ENCODE assay signal across 23 cellular contexts in genomic region chr6:119289651-119290050, GRCh38. TPM values are rescaled to one million over a fixed set of nuclear protein-coding genes. Genes with fewer than 3 reads are reported as not detected.
DNase-seq lines count a peak whose midpoint lies in the region; ATAC-seq, FAIRE-seq and TF ChIP-seq lines count a peak whose summit lies in the region.
"Had no signal": no experiment of that assay in that cellular context is flagged by ENCODE, and none has a peak within 500 bp of the region (broad histone marks: within the 10 kb centered on the region; RNA-seq: fewer than 3 reads in every experiment).

No MANE protein-coding gene starts in this region.

- H3K27me3 Mint-ChIP-seq in nephron progenitor cell (ENCODE audit: low read depth, poor library complexity) (no peaks in the 10 kb centered on the region), GM23338 (ENCODE audit: insufficient read depth, low read depth, poor library complexity) (no peaks in the 10 kb centered on the region)
- H3K27me3 Mint-ChIP-seq: CD4-positive, alpha-beta memory T cell; IgD-negative memory B cell had no signal

- WGBS in HepG2 (ENCODE audit: low lambda C conversion rate): 94% methylated on average over 3 of the region's 3 CpGs
- 100% methylated on average over 3 of the region's 3 CpGs for WGBS in right lobe of liver (ENCODE audit: insufficient coverage, low coverage, low lambda C conversion rate, missing lambda C conversion rate)
- WGBS in K562 (ENCODE audit: insufficient coverage, low coverage, missing lambda C conversion rate): 84% methylated on average over 3 of the region's 3 CpGs

- in situ Hi-C loops in HepG2 (cut with HindIII; ENCODE audit: extremely low pct_ligation_motif_present, low pct_unique_long_range_greater_than_20kb): no loop called here
- in situ Hi-C loops in K562 (cut with MboI): no loop called here

- H3K27ac Mint-ChIP-seq in nephron progenitor cell: peak overlapping the region; percentile 93
- no peak overlapping the region for H3K27ac Mint-ChIP-seq in GM23338
- H3K27ac Mint-ChIP-seq: CD14-positive monocyte, HFFc6, IgD-negative memory B cell had no signal

- no peak overlapping the region for H3K4me3 ChIP-seq in HepG2 (replicated peaks in 1 of 3; ENCODE audit: insufficient read depth in 1 of 3, low read depth in 2 of 3, low read length in 3 of 3)
- H3K4me3 ChIP-seq in right lobe of liver: no peak overlapping the region
- H3K4me3 ChIP-seq in K562: no peak overlapping the region
- no peak overlapping the region for H3K4me3 ChIP-seq in GM23338
- H3K4me3 ChIP-seq: BLaER1, GM12878, GM23248 had no signal

- TF ChIP-seq RAD21 in HepG2 (CRISPR knock-in tag; IDR thresholded peaks at IDR 0.05) (no peak), K562 (CRISPR knock-in tag; conservative IDR thresholded peaks at IDR 0.05 in 1 of 2, IDR thresholded peaks at IDR 0.05 in 1 of 2) (no peak)

- H3K9ac ChIP-seq in HepG2 (ENCODE audit: insufficient read depth, low read depth, low read length) (no peak overlapping the region), K562 (ENCODE audit: insufficient read depth in 1 of 2, low read depth in 2 of 2, low read length in 2 of 2) (no peak overlapping the region)
- H3K9ac ChIP-seq: BLaER1, GM23248 had no signal

- H3K4me2 ChIP-seq in HepG2 (ENCODE audit: low read depth, low read length) (no peak overlapping the region), K562 (ENCODE audit: insufficient read depth, low read length) (no peak overlapping the region), GM23338 (no peak overlapping the region)
- H3K4me2 ChIP-seq: BLaER1 had no signal

- H3K4me3 Mint-ChIP-seq in nephron progenitor cell (no peak overlapping the region), GM23338 (no peak overlapping the region)
- H3K4me3 Mint-ChIP-seq: CD14-positive monocyte; CD4-positive, alpha-beta memory T cell; HFFc6; IgD-negative memory B cell had no signal

- POLR2A ChIA-PET in HepG2 (lab: Yijun Ruan, JAX): no interaction called here
- POLR2A ChIA-PET in K562 (lab: Yijun Ruan, JAX): interaction anchor here (1.1 kb wide), 1 partner anchor 24 kb away, joined by 3 read pairs; no protein-coding TSS in a partner anchor

- H2AFZ ChIP-seq in HepG2 (ENCODE audit: low read length): no peak overlapping the region
- H2AFZ ChIP-seq in K562 (ENCODE audit: low read depth, low read length): no peak overlapping the region
- H2AFZ ChIP-seq in GM23338: no peak overlapping the region
- H2AFZ ChIP-seq: GM23248 had no signal

- H4K20me1 ChIP-seq in HepG2 (ENCODE audit: insufficient read depth, low read length) (peaks cover 46% of the 10 kb centered on the region), K562 (replicated peaks; ENCODE audit: control insufficient read depth, insufficient read depth, low read length) (no peaks in the 10 kb centered on the region), GM23338 (replicated peaks; ENCODE audit: insufficient read depth) (no peaks in the 10 kb centered on the region)
- H4K20me1 ChIP-seq: BLaER1 had no signal

- H3K9me3 ChIP-seq in HepG2 (ENCODE audit: low read length) (no peaks in the 10 kb centered on the region), right lobe of liver (no peaks in the 10 kb centered on the region), K562 (replicated peaks; ENCODE audit: control insufficient read depth, insufficient read depth, low read depth, low read length) (no peaks in the 10 kb centered on the region; the same call in 1 of the 2 replicates)
- H3K9me3 ChIP-seq: BLaER1 had no signal

- H3K9me3 Mint-ChIP-seq in nephron progenitor cell: peaks cover 16% of the 10 kb centered on the region
- H3K9me3 Mint-ChIP-seq in GM23338: no peaks in the 10 kb centered on the region
- H3K9me3 Mint-ChIP-seq: IgD-negative memory B cell had no signal

- peaks cover 49% of the 10 kb centered on the region for H3K36me3 Mint-ChIP-seq in nephron progenitor cell (ENCODE audit: low read depth)
- H3K36me3 Mint-ChIP-seq in GM23338 (ENCODE audit: low read depth): no peaks in the 10 kb centered on the region

- H3K27ac ChIP-seq in HepG2 (ENCODE audit: extremely low read length, insufficient read depth, low read length) (no peak overlapping the region), right lobe of liver (no peak overlapping the region), K562 (ENCODE audit: extremely low read depth, low read depth, low read length) (no peak overlapping the region), GM23338 (ENCODE audit: low read depth) (no peak overlapping the region)
- H3K27ac ChIP-seq: BLaER1, GM23248 had no signal

- H3K79me2 ChIP-seq in HepG2 (ENCODE audit: insufficient read depth, low read length) (peaks cover 57% of the 10 kb centered on the region), K562 (ENCODE audit: control insufficient read depth, insufficient read depth, low read length) (peaks cover 87% of the 10 kb centered on the region), GM23338 (replicated peaks; ENCODE audit: insufficient read depth) (no peaks in the 10 kb centered on the region)

- no peaks in the 10 kb centered on the region for H3F3A ChIP-seq in GM23338 (replicated peaks; ENCODE audit: low read depth)

- no peak for DNase-seq in HepG2 (ENCODE audit: low spot score)
- no peak for DNase-seq in right lobe of liver
- no peak for DNase-seq in K562 (ENCODE audit: extremely low read depth in 1 of 4, low spot score in 3 of 4)
- DNase-seq in nephron progenitor cell: no peak
- DNase-seq in activated effector memory CD4-positive, alpha-beta T cell treated with Interleukin-2 at 50 U/mL for 16 hours: no peak
- no peak for DNase-seq in GM23338 (ENCODE audit: low spot score)
- DNase-seq in DMS114 treated with DMSO at 0.1 percent for 48 hours (lab: John Stamatoyannopoulos, UW; ENCODE audit: unreplicated experiment): no peak
- DNase-seq: 8988T; CD4-positive, alpha-beta memory T cell; DMS53; DND-41; EL; GM23248; HCEC 1CT; HFFc6 had no signal

- H3K4me1 ChIP-seq in HepG2 (ENCODE audit: insufficient read depth, low read length): no peaks in the 10 kb centered on the region
- H3K4me1 ChIP-seq in right lobe of liver: no peaks in the 10 kb centered on the region
- no peaks in the 10 kb centered on the region for H3K4me1 ChIP-seq in K562 (replicated peaks in 1 of 2; ENCODE audit: control insufficient read depth in 2 of 2, insufficient read depth in 2 of 2, low read length in 2 of 2)
- H3K4me1 ChIP-seq in GM23338 (ENCODE audit: insufficient read depth): no peaks in the 10 kb centered on the region
- H3K4me1 ChIP-seq: BLaER1 had no signal

- H3K36me3 ChIP-seq in HepG2 (replicated peaks in 1 of 2; ENCODE audit: control insufficient read depth in 1 of 2, insufficient read depth in 2 of 2, low read length in 2 of 2) (peaks cover 15 to 86% of the 10 kb centered on the region in 2 experiments), right lobe of liver (no peaks in the 10 kb centered on the region), K562 (ENCODE audit: control insufficient read depth, insufficient read depth, low read length) (peaks cover 89% of the 10 kb centered on the region), GM23338 (ENCODE audit: insufficient read depth) (no peaks in the 10 kb centered on the region)
- H3K36me3 ChIP-seq: BLaER1 had no signal

- TF ChIP-seq EP300 in HepG2 (IDR thresholded peaks at IDR 0.05; ENCODE audit: low read depth in 2 of 2, low read length in 2 of 2): no peak
- TF ChIP-seq EP300 in HepG2 (CRISPR knock-in tag; IDR thresholded peaks at IDR 0.05; ENCODE audit: borderline replicate concordance): no peak
- no peak for TF ChIP-seq EP300 in K562 (IDR thresholded peaks at IDR 0.05; ENCODE audit: low read length)

- H3K9me1 ChIP-seq in K562 (ENCODE audit: control insufficient read depth, insufficient read depth, low read length): no peaks in the 10 kb centered on the region

- no peak for TF ChIP-seq POLR2A in HepG2 (IDR thresholded peaks at IDR 0.05; ENCODE audit: insufficient read depth in 1 of 2, low read depth in 2 of 2, low read length in 2 of 2)
- TF ChIP-seq POLR2A in right lobe of liver (IDR thresholded peaks at IDR 0.05): no peak
- TF ChIP-seq POLR2A in K562 (conservative IDR thresholded peaks at IDR 0.05): no peak

- H3K4me1 Mint-ChIP-seq in nephron progenitor cell (peaks cover 17% of the 10 kb centered on the region), GM23338 (no peaks in the 10 kb centered on the region)
- H3K4me1 Mint-ChIP-seq: CD14-positive monocyte had no signal

- FAIRE-seq in HepG2 (lab: Jason Lieb, UNC) (no peak), K562 (lab: Jason Lieb, UNC) (no peak)
- FAIRE-seq: GM12878, H54, HTR-8/SVneo had no signal

- TF ChIP-seq CTCF in HepG2 (CRISPR knock-in tag; IDR thresholded peaks at IDR 0.05) (no peak), right lobe of liver (IDR thresholded peaks at IDR 0.05) (no peak), K562 (IDR thresholded peaks at IDR 0.05 in 2 of 3, conservative IDR thresholded peaks at IDR 0.05 in 1 of 3; ENCODE audit: insufficient read depth in 2 of 3, low read depth in 1 of 3, low read length in 3 of 3) (no peak), nephron progenitor cell (IDR thresholded peaks at IDR 0.05) (no peak), GM23338 (conservative IDR thresholded peaks at IDR 0.05; ENCODE audit: low read depth in 2 of 2) (no peak)

- intact Hi-C loops in HepG2 (cut with micrococcal nuclease; ENCODE audit: unreplicated experiment) (no loop called here), right lobe of liver (cut with DNase I) (no loop called here), K562 (cut with micrococcal nuclease) (no loop called here)

- H3K27me3 ChIP-seq in HepG2 (ENCODE audit: control insufficient read depth in 1 of 2, insufficient read depth in 2 of 2, low read length in 2 of 2) (no peaks in the 10 kb centered on the region), right lobe of liver (no peaks in the 10 kb centered on the region), K562 (ENCODE audit: control insufficient read depth in 2 of 2, insufficient read depth in 2 of 2, low read length in 2 of 2) (no peaks in the 10 kb centered on the region), GM23338 (ENCODE audit: insufficient read depth) (no peaks in the 10 kb centered on the region)
- H3K27me3 ChIP-seq: BLaER1 had no signal

- CTCF ChIA-PET in HepG2 (lab: Yijun Ruan, JAX; ENCODE audit: low intra/inter-chr PET ratio, low total read pairs) (no interaction called here), K562 (lab: Yijun Ruan, JAX; ENCODE audit: low intra/inter-chr PET ratio) (no interaction called here)

- no peaks in the 10 kb centered on the region for H3K9me2 ChIP-seq in GM23338 (ENCODE audit: insufficient read depth)

- BruUV-seq in HepG2 (replicated peaks; lab: Mats Ljungman, UMichigan): no TSS peak
- no TSS peak for BruUV-seq in K562 (replicated peaks; lab: Mats Ljungman, UMichigan)

- no peak for ATAC-seq in HepG2
- no peak for ATAC-seq in right lobe of liver
- ATAC-seq in K562: no peak
- ATAC-seq in GM23338: no peak
- no peak for ATAC-seq in HG02973 (IDR thresholded peaks at IDR 0.05; ENCODE audit: unreplicated experiment)
- ATAC-seq: GM12878 had no signal

RNA-seq across cellular contexts. Expression of gene MAN1A1, which starts 59.9 kb away (rescaled TPM):
- total RNA-seq in HepG2 (2016; rRNA removed; fragmentation: Illumina TruSeq; extraction: Trizol) (98.7 and 156 TPM in 2 replicates), right lobe of liver (100 to 1,000 TPM; 109 to 191 (median 139) TPM), K562 (2014; rRNA removed) (74.9 and 77.6 TPM in 2 replicates), K562 (2014; rRNA removed; fragmentation: Illumina TruSeq; extraction: Trizol) (68.7 and 75.4 TPM in 2 replicates), K562 (2015; rRNA removed; fragmentation: Illumina TruSeq; extraction: Trizol) (51.1 and 55.2 TPM in 2 replicates), K562 (2021) (75.0 and 78.4 TPM in 2 replicates)
- 8.0 and 9.3 TPM in 2 replicates for total RNA-seq in HepG2 (2016; cell fraction: cytosol; rRNA removed; fragmentation: Illumina TruSeq; extraction: Trizol; ENCODE audit: low read depth)
- total RNA-seq in HepG2 (2016; cell fraction: insoluble cytoplasmic fraction; rRNA removed; fragmentation: Illumina TruSeq; extraction: Trizol): 92.1 and 154 TPM in 2 replicates
- 35.4 and 40.1 TPM in 2 replicates for total RNA-seq in HepG2 (2016; cell fraction: membrane; rRNA removed; fragmentation: Illumina TruSeq; extraction: Trizol)
- total RNA-seq in HepG2 (2016; cell fraction: nucleus; rRNA removed; fragmentation: Illumina TruSeq; extraction: Trizol): 183 and 203 TPM in 2 replicates
- polyA plus RNA-seq in HepG2 (2011; rRNA removed) (192 and 236 TPM in 2 replicates), K562 (2011; rRNA removed) (33.3 and 59.7 TPM in 2 replicates), K562 (2014; fragmentation: Illumina TruSeq; extraction: Trizol) (50.5 and 62.6 TPM in 2 replicates), K562 (2014; fragmentation: Nextera tagmentation; extraction: Ambion mirVana) (10 to 100 TPM; 24.5 to 27.7 TPM), K562 (2014; rRNA removed) (47.5 and 48.7 TPM in 2 replicates), GM23338 (2016; fragmentation: Nextera tagmentation; extraction: Ambion mirVana) (1.9 and 2.0 TPM in 2 replicates)
- polyA plus RNA-seq in HepG2 (2011; cell fraction: cytosol; rRNA removed): 99.8 and 148 TPM in 2 replicates
- polyA plus RNA-seq in HepG2 (2011; cell fraction: nucleus; rRNA removed): 62.7 and 77.6 TPM in 2 replicates
- polyA plus RNA-seq in HepG2 (2012): 214 and 224 TPM in 2 replicates
- 6.6 and 6.7 TPM in 2 replicates for polyA plus RNA-seq in HepG2 (2016; cell fraction: cytosol; fragmentation: Illumina TruSeq; extraction: Trizol; ENCODE audit: low read depth)
- polyA plus RNA-seq in HepG2 (2016; cell fraction: insoluble cytoplasmic fraction; fragmentation: Illumina TruSeq; extraction: Trizol; ENCODE audit: low read depth): 106 and 111 TPM in 2 replicates
- 19.3 and 22.4 TPM in 2 replicates for polyA plus RNA-seq in HepG2 (2016; cell fraction: membrane; fragmentation: Illumina TruSeq; extraction: Trizol; ENCODE audit: low read depth)
- 218 and 229 TPM in 2 replicates for polyA plus RNA-seq in HepG2 (2016; cell fraction: nucleus; fragmentation: Illumina TruSeq; extraction: Trizol; ENCODE audit: insufficient read depth, low read depth)
- 0.70 and 113 TPM in 2 replicates for polyA minus RNA-seq in HepG2 (2011; rRNA and poly(A)+ RNA removed; ENCODE audit: low replicate concordance)
- polyA minus RNA-seq in HepG2 (2011; cell fraction: cytosol; rRNA and poly(A)+ RNA removed): 203 TPM in 2 replicates
- 222 and 223 TPM in 2 replicates for polyA minus RNA-seq in HepG2 (2011; cell fraction: nucleus; rRNA and poly(A)+ RNA removed)
- total RNA-seq in K562 (2011; cell fraction: chromatin; rRNA removed; ENCODE audit: low replicate concordance): 34.5 and 78.1 TPM in 2 replicates
- 44.4 and 48.3 TPM in 2 replicates for total RNA-seq in K562 (2011; cell fraction: nucleolus; rRNA removed)
- total RNA-seq in K562 (2011; cell fraction: nucleoplasm; rRNA removed): 69.6 and 93.7 TPM in 2 replicates
- 15.3 and 17.2 TPM in 2 replicates for polyA plus RNA-seq in K562 (2011; cell fraction: cytosol; rRNA removed)
- 12.3 and 13.9 TPM in 2 replicates for polyA plus RNA-seq in K562 (2011; cell fraction: nucleus; rRNA removed)
- polyA plus RNA-seq in K562 (2012): 44.4 and 59.0 TPM in 2 replicates
- 39.6 and 50.2 TPM in 2 replicates for polyA minus RNA-seq in K562 (2011; rRNA and poly(A)+ RNA removed)
- polyA minus RNA-seq in K562 (2011; cell fraction: cytosol; rRNA and poly(A)+ RNA removed): 22.8 and 28.5 TPM in 2 replicates
- 26.5 and 34.9 TPM in 2 replicates for polyA minus RNA-seq in K562 (2011; cell fraction: nucleus; rRNA and poly(A)+ RNA removed)
- 7.0 and 8.7 TPM in 2 replicates for total RNA-seq in GM23338 (2014; rRNA removed; shearing (Covaris generic))
- total RNA-seq: G401 had no signal

Comparison
In these comparisons a context has a peak if more than half of its experiments do, and no peak if none do; other contexts are left out.
1. Of the 241 proteins assayed by ChIP-seq in both HepG2 and K562: peak only in HepG2: RBM22; only in K562: none; in both: none; in neither: 239; mixed calls (peak in some experiments, not most) for 1.